1 cellular context compared by ENCODE assay signal in genomic region chr16:56515665-56516064, GRCh38.
TF ChIP-seq lines count a peak whose summit lies in the region.

No MANE protein-coding gene starts in this region.

TF ChIP-seq in SK-N-SH treated with all-trans-retinoic acid at 6 μM for 48 hours, 23 proteins besides CTCF, POLR2A, EP300 and RAD21 (continued from another document):
- TF ChIP-seq, protein P1, sequence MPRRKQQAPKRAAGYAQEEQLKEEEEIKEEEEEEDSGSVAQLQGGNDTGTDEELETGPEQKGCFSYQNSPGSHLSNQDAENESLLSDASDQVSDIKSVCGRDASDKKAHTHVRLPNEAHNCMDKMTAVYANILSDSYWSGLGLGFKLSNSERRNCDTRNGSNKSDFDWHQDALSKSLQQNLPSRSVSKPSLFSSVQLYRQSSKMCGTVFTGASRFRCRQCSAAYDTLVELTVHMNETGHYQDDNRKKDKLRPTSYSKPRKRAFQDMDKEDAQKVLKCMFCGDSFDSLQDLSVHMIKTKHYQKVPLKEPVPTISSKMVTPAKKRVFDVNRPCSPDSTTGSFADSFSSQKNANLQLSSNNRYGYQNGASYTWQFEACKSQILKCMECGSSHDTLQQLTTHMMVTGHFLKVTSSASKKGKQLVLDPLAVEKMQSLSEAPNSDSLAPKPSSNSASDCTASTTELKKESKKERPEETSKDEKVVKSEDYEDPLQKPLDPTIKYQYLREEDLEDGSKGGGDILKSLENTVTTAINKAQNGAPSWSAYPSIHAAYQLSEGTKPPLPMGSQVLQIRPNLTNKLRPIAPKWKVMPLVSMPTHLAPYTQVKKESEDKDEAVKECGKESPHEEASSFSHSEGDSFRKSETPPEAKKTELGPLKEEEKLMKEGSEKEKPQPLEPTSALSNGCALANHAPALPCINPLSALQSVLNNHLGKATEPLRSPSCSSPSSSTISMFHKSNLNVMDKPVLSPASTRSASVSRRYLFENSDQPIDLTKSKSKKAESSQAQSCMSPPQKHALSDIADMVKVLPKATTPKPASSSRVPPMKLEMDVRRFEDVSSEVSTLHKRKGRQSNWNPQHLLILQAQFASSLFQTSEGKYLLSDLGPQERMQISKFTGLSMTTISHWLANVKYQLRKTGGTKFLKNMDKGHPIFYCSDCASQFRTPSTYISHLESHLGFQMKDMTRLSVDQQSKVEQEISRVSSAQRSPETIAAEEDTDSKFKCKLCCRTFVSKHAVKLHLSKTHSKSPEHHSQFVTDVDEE (CRISPR knock-in tag; IDR thresholded peaks at IDR 0.05) = no peak
- TF ChIP-seq ZNF70 (CRISPR knock-in tag; IDR thresholded peaks at IDR 0.05) = no peak
